23 cellular contexts compared by ENCODE assay signal in genomic region chr6:20771427-20771826, GRCh38.
"Had no signal": no experiment of that assay in that cellular context is flagged by ENCODE, and none has a peak within 500 bp of the region (broad histone marks: within the 10 kb centered on the region; RNA-seq: fewer than 3 reads in every experiment).

No MANE protein-coding gene starts in this region.

- ATAC-seq: activated T-cell treated with anti-CD3 and anti-CD28 coated beads, Interleukin-2, amount 50 U/mL, for 4 hours; effector memory CD8-positive, alpha-beta T cell; left ventricle myocardium superior; right cardiac atrium; upper lobe of right lung had no signal

- DNase-seq: activated CD8-positive, alpha-beta memory T cell treated with anti-CD3 and anti-CD28 coated beads for 24 hours; activated CD8-positive, alpha-beta memory T cell treated with anti-CD3 and anti-CD28 coated beads, Interleukin-2, amount 50 U/mL, for 48 hours; activated naive CD4-positive, alpha-beta T cell treated with Interleukin-2 at 50 U/mL for 16 hours; activated naive CD8-positive, alpha-beta T cell treated with anti-CD3 and anti-CD28 coated beads for 36 hours; activated T-cell treated with anti-CD3 and anti-CD28 coated beads, Interleukin-2, amount 50 U/mL, for 4 hours; dorsolateral prefrontal cortex; effector memory CD8-positive, alpha-beta T cell; hypothalamus; left ventricle myocardium superior; mammary epithelial cell; ovary; right cardiac atrium; stimulated activated CD4-positive, alpha-beta T cell treated with anti-CD3 and anti-CD28 coated beads, Interleukin-4, amount 100 ng/mL, for 24 hours; stimulated activated naive CD4-positive, alpha-beta T cell treated with Interleukin-2 at 50 U/mL for 16 hours; T-helper 9 cell; thyroid gland; upper lobe of right lung had no signal

- H3K4me3 ChIP-seq: dorsolateral prefrontal cortex, esophagus muscularis mucosa, ovary, prostate gland, thyroid gland, upper lobe of right lung had no signal

- H3K27me3 Mint-ChIP-seq: activated naive CD8-positive, alpha-beta T cell treated with anti-CD3 and anti-CD28 coated beads for 36 hours; central memory CD8-positive, alpha-beta T cell; effector memory CD8-positive, alpha-beta T cell had no signal

- H3K27ac Mint-ChIP-seq: activated naive CD8-positive, alpha-beta T cell treated with anti-CD3 and anti-CD28 coated beads for 36 hours; activated T-helper 2 cell treated with anti-CD3 and anti-CD28 coated beads, Interferon-gamma antibody, Interleukin-2, Interleukin-4, amounts not matched to agents 10 μg/mL and 5 μg/mL and 100 μg/mL, durations not matched to agents 14 hours and 24 hours and 36 hours; effector memory CD8-positive, alpha-beta T cell had no signal

- H3K36me3 ChIP-seq: esophagus muscularis mucosa, neutrophil, ovary, prostate gland, thyroid gland, upper lobe of right lung had no signal

- H3K9me3 Mint-ChIP-seq: activated naive CD8-positive, alpha-beta T cell treated with anti-CD3 and anti-CD28 coated beads for 36 hours; activated T-cell treated with anti-CD3 and anti-CD28 coated beads, Interleukin-2, amount 50 U/mL, for 4 hours; activated T-helper 2 cell treated with anti-CD3 and anti-CD28 coated beads, Interferon-gamma antibody, Interleukin-2, Interleukin-4, amounts not matched to agents 10 μg/mL and 5 μg/mL and 100 μg/mL, durations not matched to agents 14 hours and 24 hours and 36 hours; central memory CD8-positive, alpha-beta T cell; effector memory CD8-positive, alpha-beta T cell; nephron had no signal

- H3K4me1 Mint-ChIP-seq: activated naive CD8-positive, alpha-beta T cell treated with anti-CD3 and anti-CD28 coated beads for 36 hours had no signal

- H3K4me3 Mint-ChIP-seq: activated naive CD8-positive, alpha-beta T cell treated with anti-CD3 and anti-CD28 coated beads for 36 hours; activated T-cell treated with anti-CD3 and anti-CD28 coated beads, Interleukin-2, amount 50 U/mL, for 4 hours; central memory CD8-positive, alpha-beta T cell; effector memory CD8-positive, alpha-beta T cell; nephron had no signal

- H3K27me3 ChIP-seq: dorsolateral prefrontal cortex, esophagus muscularis mucosa, neutrophil, ovary, thyroid gland, upper lobe of right lung had no signal

- H3K4me1 ChIP-seq: esophagus muscularis mucosa, prostate gland, thyroid gland, upper lobe of right lung had no signal

- H3K9me3 ChIP-seq: esophagus muscularis mucosa, neutrophil, ovary, prostate gland, thyroid gland, upper lobe of right lung had no signal

- H3K27ac ChIP-seq: dorsolateral prefrontal cortex, esophagus muscularis mucosa, neutrophil, ovary, prostate gland, thyroid gland, upper lobe of right lung had no signal
